ENCODE assay signal across 27 cellular contexts in genomic region chr19:30233375-30233774, GRCh38.
"Had no signal": no experiment of that assay in that cellular context is flagged by ENCODE, and none has a peak within 500 bp of the region (broad histone marks: within the 10 kb centered on the region; RNA-seq: fewer than 3 reads in every experiment).

No MANE protein-coding gene starts in this region.

- H3K27ac ChIP-seq: stomach, suprapubic skin, testis, thoracic aorta, thyroid gland, tibial artery, transverse colon, upper lobe of left lung, upper lobe of right lung, uterus, vagina had no signal

- H3K27me3 ChIP-seq: testis, thyroid gland, vagina had no signal

- ATAC-seq: stimulated activated effector memory CD8-positive, alpha-beta T cell treated with anti-CD3 and anti-CD28 coated beads, Interleukin-12 subunit alpha, Interleukin-12 subunit beta, amount 100 ng/mL, for 72 hours; stimulated activated memory B cell treated with anti-CD40 and anti-IgM and Interleukin-4, amounts not matched to agents 10 μg/mL and 1 μg/mL and 100 μg/mL, for 72 hours; stimulated activated naive B cell treated with anti-CD40 and anti-IgM and Interleukin-4, amounts not matched to agents 10 μg/mL and 1 μg/mL and 100 μg/mL, for 72 hours; stimulated activated naive CD8-positive, alpha-beta T cell treated with anti-CD3 and anti-CD28 coated beads, Interleukin-15, amount 100 ng/mL, for 72 hours; stimulated activated naive CD8-positive, alpha-beta T cell treated with anti-CD3 and anti-CD28 coated beads, Interleukin-15, Interleukin-2, amounts not matched to agents 100 U/mL and 50 U/mL, for 24 hours; upper lobe of right lung had no signal

- H3K4me3 ChIP-seq: stomach, suprapubic skin, testis, thoracic aorta, thyroid gland, tibial artery, tibial nerve, transverse colon, upper lobe of left lung, upper lobe of right lung, uterus, vagina had no signal

- DNase-seq: stimulated activated CD4-positive, alpha-beta T cell treated with anti-CD3 and anti-CD28 coated beads, Interleukin-2, amount 100 ng/mL, for 48 hours; stimulated activated CD4-positive, alpha-beta T cell treated with anti-CD3 and anti-CD28 coated beads, Interleukin-4, amount 100 ng/mL, for 1 hour; stimulated activated CD4-positive, alpha-beta T cell treated with anti-CD3 and anti-CD28 coated beads, Interleukin-4, amount 100 ng/mL, for 24 hours; stimulated activated CD4-positive, alpha-beta T cell treated with anti-CD3 and anti-CD28 coated beads, Interleukin-4, amount 100 ng/mL, for 4 hours; stimulated activated CD8-positive, alpha-beta memory T cell treated with anti-CD3 and anti-CD28 coated beads, Interleukin-4, amount 100 ng/mL, for 48 hours; stimulated activated naive B cell treated with anti-CD40 and anti-IgM and Interleukin-4, amounts not matched to agents 10 μg/mL and 1 μg/mL and 100 μg/mL, for 72 hours; stimulated activated naive CD4-positive, alpha-beta T cell; stimulated activated naive CD4-positive, alpha-beta T cell treated with Interleukin-2 at 50 U/mL for 16 hours; stimulated activated naive CD8-positive, alpha-beta T cell treated with anti-CD3 and anti-CD28 coated beads, Interleukin-15, amount 100 ng/mL, for 72 hours; stimulated activated naive CD8-positive, alpha-beta T cell treated with anti-CD3 and anti-CD28 coated beads, Interleukin-15, Interleukin-2, amounts not matched to agents 100 U/mL and 50 U/mL, for 24 hours; stomach; testis; thyroid gland; tibial artery; transverse colon; trophoblast cell; upper lobe of left lung; upper lobe of right lung; uterus had no signal

- H3K4me1 Mint-ChIP-seq: stimulated activated effector memory CD8-positive, alpha-beta T cell treated with anti-CD3 and anti-CD28 coated beads, Interleukin-12 subunit alpha, Interleukin-12 subunit beta, amount 100 ng/mL, for 72 hours; stimulated activated memory B cell treated with anti-CD40 and anti-IgM and Interleukin-4, amounts not matched to agents 10 μg/mL and 1 μg/mL and 100 μg/mL, for 72 hours; stimulated activated naive CD8-positive, alpha-beta T cell treated with anti-CD3 and anti-CD28 coated beads, Interleukin-15, amount 100 ng/mL, for 72 hours had no signal

- H3K4me3 Mint-ChIP-seq: stimulated activated effector memory CD8-positive, alpha-beta T cell treated with anti-CD3 and anti-CD28 coated beads, Interleukin-12 subunit alpha, Interleukin-12 subunit beta, amount 100 ng/mL, for 72 hours; stimulated activated memory B cell treated with anti-CD40 and anti-IgM and Interleukin-4, amounts not matched to agents 10 μg/mL and 1 μg/mL and 100 μg/mL, for 72 hours; stimulated activated naive B cell treated with anti-CD40 and anti-IgM and Interleukin-4, amounts not matched to agents 10 μg/mL and 1 μg/mL and 100 μg/mL, for 72 hours; stimulated activated naive CD8-positive, alpha-beta T cell treated with anti-CD3 and anti-CD28 coated beads, Interleukin-15, amount 100 ng/mL, for 72 hours; stimulated activated naive CD8-positive, alpha-beta T cell treated with anti-CD3 and anti-CD28 coated beads, Interleukin-15, Interleukin-2, amounts not matched to agents 100 ng/mL and 50 ng/mL, for 24 hours; type B pancreatic cell had no signal

- H3K4me1 ChIP-seq: thyroid gland had no signal

- H3K36me3 Mint-ChIP-seq: stimulated activated effector memory CD8-positive, alpha-beta T cell treated with anti-CD3 and anti-CD28 coated beads, Interleukin-12 subunit alpha, Interleukin-12 subunit beta, amount 100 ng/mL, for 72 hours; stimulated activated memory B cell treated with anti-CD40 and anti-IgM and Interleukin-4, amounts not matched to agents 10 μg/mL and 1 μg/mL and 100 μg/mL, for 72 hours; stimulated activated naive B cell treated with anti-CD40 and anti-IgM and Interleukin-4, amounts not matched to agents 10 μg/mL and 1 μg/mL and 100 μg/mL, for 72 hours had no signal

- H3K9me3 Mint-ChIP-seq: stimulated activated effector memory CD8-positive, alpha-beta T cell treated with anti-CD3 and anti-CD28 coated beads, Interleukin-12 subunit alpha, Interleukin-12 subunit beta, amount 100 ng/mL, for 72 hours; stimulated activated memory B cell treated with anti-CD40 and anti-IgM and Interleukin-4, amounts not matched to agents 10 μg/mL and 1 μg/mL and 100 μg/mL, for 72 hours; stimulated activated naive B cell treated with anti-CD40 and anti-IgM and Interleukin-4, amounts not matched to agents 10 μg/mL and 1 μg/mL and 100 μg/mL, for 72 hours; stimulated activated naive CD8-positive, alpha-beta T cell treated with anti-CD3 and anti-CD28 coated beads, Interleukin-15, amount 100 ng/mL, for 72 hours; stimulated activated naive CD8-positive, alpha-beta T cell treated with anti-CD3 and anti-CD28 coated beads, Interleukin-15, Interleukin-2, amounts not matched to agents 100 ng/mL and 50 ng/mL, for 24 hours; type B pancreatic cell had no signal

- H3K27ac Mint-ChIP-seq: stimulated activated effector memory CD8-positive, alpha-beta T cell treated with anti-CD3 and anti-CD28 coated beads, Interleukin-12 subunit alpha, Interleukin-12 subunit beta, amount 100 ng/mL, for 72 hours; stimulated activated memory B cell treated with anti-CD40 and anti-IgM and Interleukin-4, amounts not matched to agents 10 μg/mL and 1 μg/mL and 100 μg/mL, for 72 hours; stimulated activated naive B cell treated with anti-CD40 and anti-IgM and Interleukin-4, amounts not matched to agents 10 μg/mL and 1 μg/mL and 100 μg/mL, for 72 hours; stimulated activated naive CD8-positive, alpha-beta T cell treated with anti-CD3 and anti-CD28 coated beads, Interleukin-15, amount 100 ng/mL, for 72 hours; stimulated activated naive CD8-positive, alpha-beta T cell treated with anti-CD3 and anti-CD28 coated beads, Interleukin-15, Interleukin-2, amounts not matched to agents 100 ng/mL and 50 ng/mL, for 24 hours; type B pancreatic cell had no signal

- H3K36me3 ChIP-seq: stomach, suprapubic skin, thoracic aorta, thyroid gland, tibial artery, tibial nerve, transverse colon, upper lobe of left lung, upper lobe of right lung, uterus, vagina had no signal

- H3K9me3 ChIP-seq: stomach, suprapubic skin, testis, thoracic aorta, thyroid gland, tibial artery, tibial nerve, transverse colon, upper lobe of left lung, upper lobe of right lung, uterus, vagina had no signal
